22 cellular contexts compared by ENCODE assay signal in the genomic region with DNA sequence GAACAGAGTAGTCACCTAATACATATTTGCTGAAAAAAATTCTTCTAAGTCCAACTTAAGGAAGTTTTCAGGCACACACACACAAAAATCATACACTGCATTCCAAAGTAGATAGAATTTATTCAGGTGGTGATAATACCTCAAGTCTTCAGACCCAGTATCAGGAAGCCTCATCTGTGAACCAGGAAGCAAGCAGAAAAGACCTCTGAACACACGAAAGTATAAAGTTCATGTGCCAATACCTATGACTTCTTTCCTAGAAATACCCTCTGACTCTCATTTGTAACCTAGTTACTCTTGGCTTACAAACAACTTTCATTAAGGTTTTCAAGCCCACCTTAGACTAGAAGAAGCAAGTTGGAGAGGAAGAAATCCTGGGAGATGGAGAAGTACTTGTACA. TPM values are rescaled to one million over a fixed set of nuclear protein-coding genes. Genes with fewer than 3 reads are reported as not detected.
"Had no signal": no experiment of that assay in that cellular context is flagged by ENCODE, and none has a peak within 500 bp of the region (broad histone marks: within the 10 kb centered on the region; RNA-seq: fewer than 3 reads in every experiment).

No MANE protein-coding gene starts in this region.

- H3K27ac ChIP-seq: RWPE1 had no signal

- H3K4me2 ChIP-seq: SK-N-SH had no signal

- H3K36me3 ChIP-seq: MG63 had no signal

- H3K9me3 ChIP-seq: MG63, SK-N-SH had no signal

- DNase-seq: IMR-90, Karpas-422, KG1, MG63, NCI-H1092, NCI-H1436, NCI-H187, NCI-H2029, NCI-H2081 treated with DMSO at 0.1 percent for 48 hours, NCI-H2171, NCI-H226, NCI-H446, NCI-H510A, NCI-H524 treated with DMSO at 0.1 percent for 48 hours, NCI-H69, NCI-H774, PC-3, SHP77, SK-N-SH had no signal

- H3K27me3 ChIP-seq: MG63 had no signal

- H3K9me2 ChIP-seq: SK-N-SH had no signal

- H3K4me3 ChIP-seq: MG63 had no signal

- H3K9ac ChIP-seq: SK-N-SH had no signal

- ATAC-seq: Panc1, PC-3 had no signal

RNA-seq across cellular contexts. Expression of a gene that starts 35.7 kb away (rescaled TPM):
- total RNA-seq: IMR-90, SK-MEL-5 had no signal
- polyA plus RNA-seq: IMR-90 had no signal
